ENCODE assay signal across 17 cellular contexts in the genomic region with DNA sequence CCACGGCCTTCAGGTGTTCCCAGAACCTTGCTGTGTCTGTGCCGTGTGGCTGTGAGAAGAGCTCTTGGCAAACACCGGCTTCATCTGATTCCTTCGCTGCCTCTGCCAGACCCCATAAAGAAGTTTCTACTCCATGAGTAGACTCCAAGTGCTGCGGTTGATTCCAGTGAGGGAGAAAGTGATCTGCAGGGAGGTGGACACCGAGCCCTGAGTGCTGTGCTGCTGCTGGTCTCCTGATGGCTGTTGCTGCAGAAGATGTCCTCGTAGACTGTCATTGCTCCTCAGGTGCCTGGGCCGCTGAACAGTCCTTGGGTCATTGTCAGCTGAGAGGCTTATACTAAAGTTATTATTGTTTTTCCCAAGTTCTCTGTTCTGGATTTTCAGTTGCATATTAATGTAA.
"Had no signal": no experiment of that assay in that cellular context is flagged by ENCODE, and none has a peak within 500 bp of the region (broad histone marks: within the 10 kb centered on the region; RNA-seq: fewer than 3 reads in every experiment).

No MANE protein-coding gene starts in this region.

- DNase-seq: effector memory CD8-positive, alpha-beta T cell; esophagus squamous epithelium; foreskin fibroblast; kidney; left cardiac atrium; left ventricle myocardium superior; mesendoderm; naive thymus-derived CD4-positive, alpha-beta T cell; ovary; right lobe of liver; stimulated activated CD4-positive, alpha-beta T cell treated with anti-CD3 and anti-CD28 coated beads, Interleukin-4, amount 100 ng/mL, for 1 hour; upper lobe of right lung had no signal

- ATAC-seq: effector memory CD8-positive, alpha-beta T cell; gastroesophageal sphincter; left cardiac atrium; left ventricle myocardium superior; naive thymus-derived CD4-positive, alpha-beta T cell; right lobe of liver; stimulated activated memory B cell treated with anti-CD40 and anti-IgM and Interleukin-4, amounts not matched to agents 10 μg/mL and 1 μg/mL and 100 μg/mL, for 72 hours; upper lobe of right lung had no signal

- H3K27me3 ChIP-seq: esophagus squamous epithelium, gastroesophageal sphincter, neutrophil, ovary, right lobe of liver, tibial nerve, upper lobe of right lung had no signal

- H3K4me3 ChIP-seq: esophagus squamous epithelium, gastroesophageal sphincter, ovary, prostate gland, right lobe of liver, tibial nerve, upper lobe of right lung had no signal

- H3K27ac ChIP-seq: esophagus squamous epithelium, gastroesophageal sphincter, neutrophil, ovary, prostate gland, right lobe of liver, tibial nerve, upper lobe of right lung had no signal

- FAIRE-seq: kidney had no signal

- H3K9me3 ChIP-seq: esophagus squamous epithelium, gastroesophageal sphincter, neutrophil, ovary, prostate gland, right lobe of liver, tibial nerve, upper lobe of right lung had no signal

- H3K36me3 ChIP-seq: ovary had no signal

- H3K4me1 ChIP-seq: prostate gland had no signal
